31 cellular contexts compared by ENCODE assay signal in the genomic region with DNA sequence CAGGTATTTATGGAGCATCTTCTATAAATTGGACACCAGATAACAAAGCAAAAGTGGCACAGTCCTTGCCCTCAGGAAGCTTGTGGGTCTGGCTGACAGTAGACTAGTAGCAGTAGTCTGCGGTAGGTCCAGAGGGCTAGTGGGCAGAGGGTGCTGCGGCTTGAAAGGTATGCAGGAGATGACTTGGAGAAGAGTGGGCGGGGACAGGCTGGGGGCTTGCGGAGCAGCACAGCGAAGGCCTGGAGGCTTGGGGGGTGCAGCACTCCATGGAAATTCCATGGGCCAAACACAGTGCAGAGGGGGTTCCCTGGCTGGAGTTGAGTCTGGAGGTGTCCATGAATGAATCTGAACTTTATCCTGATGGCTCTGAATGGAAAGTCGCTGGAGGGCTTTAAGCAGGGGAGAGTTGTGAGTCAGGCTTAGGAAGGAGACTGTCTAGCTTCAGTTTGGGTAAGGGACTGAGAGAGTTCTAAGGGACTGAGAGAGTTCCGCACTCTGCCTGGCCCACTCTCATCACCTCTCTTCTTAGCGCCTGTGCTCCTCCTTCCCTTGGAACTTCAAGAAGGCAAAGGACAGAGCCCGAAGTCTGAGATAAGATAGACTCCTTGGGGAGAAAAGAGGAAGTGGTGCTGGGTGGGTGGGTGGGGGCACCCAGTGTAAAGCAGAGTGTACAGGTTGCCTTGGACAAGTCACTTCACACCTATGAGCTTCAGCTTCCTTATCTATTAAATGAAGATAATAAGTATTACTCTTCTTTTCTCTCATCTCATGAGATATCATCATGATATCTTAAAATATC. TPM values are rescaled to one million over a fixed set of nuclear protein-coding genes. Genes with fewer than 3 reads are reported as not detected.
A peak's percentile ranks its signal among the peaks of the same experiment; 100 is the strongest.
DNase-seq lines count a peak whose midpoint lies in the region; ATAC-seq and TF ChIP-seq lines count a peak whose summit lies in the region.
"Had no signal": no experiment of that assay in that cellular context is flagged by ENCODE, and none has a peak within 500 bp of the region (broad histone marks: within the 10 kb centered on the region; RNA-seq: fewer than 3 reads in every experiment).

No MANE protein-coding gene starts in this region.

- 81 to 89% (median 85%) methylated on average over 9 of the region's 9 CpGs for WGBS in heart left ventricle, 4 donors
- WGBS in esophagus muscularis mucosa, result 91% methylated on average over 9 of the region's 9 CpGs
- 86 to 89% methylated on average over 9 of the region's 9 CpGs for WGBS in testis, 2 donors

- TF ChIP-seq CTCF in right atrium auricular region (IDR thresholded peaks at IDR 0.05) (no peak), heart left ventricle (IDR thresholded peaks at IDR 0.05) (no peak), OCI-LY3 (IDR thresholded peaks at IDR 0.05; ENCODE audit: low read depth, low read length) (no peak), esophagus muscularis mucosa (IDR thresholded peaks at IDR 0.05) (no peak), testis (IDR thresholded peaks at IDR 0.05) (no peak)

- TF ChIP-seq EP300 in esophagus muscularis mucosa (IDR thresholded peaks at IDR 0.05), result no peak

- peak overlapping the region; percentile 4; the same call in 1 of the 2 replicates for H3K4me2 ChIP-seq in OCI-LY3 (ENCODE audit: low read length)

- peaks cover 25 to 55% of the 10 kb centered on the region in 2 donors for H3K4me1 Mint-ChIP-seq in stimulated activated naive B cell treated with anti-CD40 and anti-IgM and Interleukin-4, amounts not matched to agents 10 μg/mL and 1 μg/mL and 100 μg/mL, for 72 hours

- peaks cover 0 to 61% of the 10 kb centered on the region in 2 donors for H3K4me1 ChIP-seq in right atrium auricular region
- peaks cover 15 to 94% (median 63%) of the 10 kb centered on the region in 12 donors for H3K4me1 ChIP-seq in heart left ventricle
- H3K4me1 ChIP-seq in OCI-LY3 (ENCODE audit: low read length), result peaks cover 91% of the 10 kb centered on the region
- H3K4me1 ChIP-seq in esophagus muscularis mucosa, result peaks cover 50 to 98% (median 79%) of the 10 kb centered on the region in 4 donors
- peaks cover 7% of the 10 kb centered on the region for H3K4me1 ChIP-seq in testis
- H3K4me1 ChIP-seq: prostate gland, SJCRH30 had no signal

- H2AFZ ChIP-seq in OCI-LY3 (ENCODE audit: low read depth, low read length), result no peak overlapping the region

- peaks cover 98% of the 10 kb centered on the region for H3K79me2 ChIP-seq in OCI-LY3 (ENCODE audit: low read length)

- no peak overlapping the region for H3K4me3 ChIP-seq in right atrium auricular region
- no peak overlapping the region for H3K4me3 ChIP-seq in heart left ventricle
- no peak overlapping the region for H3K4me3 ChIP-seq in OCI-LY3 (ENCODE audit: low read length)
- H3K4me3 ChIP-seq in esophagus muscularis mucosa, result no peak overlapping the region
- H3K4me3 ChIP-seq in testis, result no peak overlapping the region
- H3K4me3 ChIP-seq: coronary artery, heart right ventricle, MG63, prostate gland, SJCRH30 had no signal

- TF ChIP-seq POLR2A in heart left ventricle (IDR thresholded peaks at IDR 0.05) (no peak), esophagus muscularis mucosa (IDR thresholded peaks at IDR 0.05; ENCODE audit: low read depth) (no peak), testis (IDR thresholded peaks at IDR 0.05) (no peak)

- peaks cover 48 to 63% of the 10 kb centered on the region in 2 donors for H3K36me3 Mint-ChIP-seq in stimulated activated naive B cell treated with anti-CD40 and anti-IgM and Interleukin-4, amounts not matched to agents 10 μg/mL and 1 μg/mL and 100 μg/mL, for 72 hours
- H3K36me3 Mint-ChIP-seq: activated naive CD8-positive, alpha-beta T cell had no signal

- H3K9me3 ChIP-seq in right atrium auricular region (no peaks in the 10 kb centered on the region), heart left ventricle (no peaks in the 10 kb centered on the region), OCI-LY3 (ENCODE audit: insufficient read depth, low read length) (0 out of 2 replicates have a peak, but pooled peaks cover 3% of the 10 kb centered on the region), esophagus muscularis mucosa (peaks cover 0 to 3% (median 0%) of the 10 kb centered on the region in 4 donors), testis (no peaks in the 10 kb centered on the region)
- H3K9me3 ChIP-seq: heart right ventricle, MG63, neutrophil, prostate gland, SJCRH30 had no signal

- peak overlapping the region; percentile 86 for H3K27ac Mint-ChIP-seq in stimulated activated naive B cell treated with anti-CD40 and anti-IgM and Interleukin-4, amounts not matched to agents 10 μg/mL and 1 μg/mL and 100 μg/mL, for 72 hours
- H3K27ac Mint-ChIP-seq: activated CD8-positive, alpha-beta T cell treated with anti-CD3 and anti-CD28 coated beads, Interleukin-2, amount 10 ng/mL, durations not matched to agents 7 days and 5 days; activated naive CD8-positive, alpha-beta T cell; activated T-helper 2 cell treated with anti-CD3 and anti-CD28 coated beads, Interferon-gamma antibody, Interleukin-2, Interleukin-4, amounts not matched to agents 10 μg/mL and 5 μg/mL and 100 μg/mL, durations not matched to agents 14 hours and 24 hours and 36 hours; type B pancreatic cell had no signal

- H3K4me3 Mint-ChIP-seq in stimulated activated naive B cell treated with anti-CD40 and anti-IgM and Interleukin-4, amounts not matched to agents 10 μg/mL and 1 μg/mL and 100 μg/mL, for 72 hours, result peak overlapping the region; percentile 29 to 53
- H3K4me3 Mint-ChIP-seq: activated CD8-positive, alpha-beta T cell treated with anti-CD3 and anti-CD28 coated beads, Interleukin-2, amount 10 ng/mL, durations not matched to agents 7 days and 5 days; activated naive CD8-positive, alpha-beta T cell; type B pancreatic cell had no signal

- peaks cover 74% of the 10 kb centered on the region for H4K20me1 ChIP-seq in OCI-LY3 (ENCODE audit: insufficient read depth, low read length)

- DNase-seq in right atrium auricular region (ENCODE audit: low spot score) (no peak), heart left ventricle (no peak), esophagus muscularis mucosa (ENCODE audit: extremely low spot score) (no peak), testis (no peak), NCI-H2081 (lab: John Stamatoyannopoulos, UW) (no peak)
- no peak for DNase-seq in stimulated activated naive B cell treated with anti-CD40 and anti-IgM and Interleukin-4, amounts not matched to agents 10 μg/mL and 1 μg/mL and 100 μg/mL, for 72 hours
- DNase-seq: activated CD4-positive, alpha-beta T cell treated with anti-CD3 and anti-CD28 coated beads for 1 hour; activated CD8-positive, alpha-beta T cell treated with anti-CD3 and anti-CD28 coated beads, Interleukin-2, amount 10 ng/mL, durations not matched to agents 7 days and 5 days; anterior cingulate cortex; DMS153; effector memory CD4-positive, alpha-beta T cell; erythroblast; foreskin fibroblast; HCEC 1CT; heart right ventricle; left cardiac atrium; MG63; NCI-H146; NCI-H2171; NCI-H510A; NK-92 treated with Interleukin-12 subunit alpha and Interleukin-12 subunit beta, amount 100 ng/mL, for 24 hours; SJCRH30; T-helper 1 cell had no signal

- H3K9ac ChIP-seq in OCI-LY3 (ENCODE audit: low read length), result no peak overlapping the region

- H3K27me3 Mint-ChIP-seq in stimulated activated naive B cell treated with anti-CD40 and anti-IgM and Interleukin-4, amounts not matched to agents 10 μg/mL and 1 μg/mL and 100 μg/mL, for 72 hours, result no peaks in the 10 kb centered on the region
- H3K27me3 Mint-ChIP-seq: activated naive CD8-positive, alpha-beta T cell; type B pancreatic cell had no signal

- H3K27me3 ChIP-seq in right atrium auricular region, result no peaks in the 10 kb centered on the region
- H3K27me3 ChIP-seq in heart left ventricle, result no peaks in the 10 kb centered on the region
- no peaks in the 10 kb centered on the region for H3K27me3 ChIP-seq in OCI-LY3 (ENCODE audit: low read depth, low read length)
- no peaks in the 10 kb centered on the region for H3K27me3 ChIP-seq in esophagus muscularis mucosa
- H3K27me3 ChIP-seq in testis, result no peaks in the 10 kb centered on the region
- H3K27me3 ChIP-seq: heart right ventricle, MG63, neutrophil, SJCRH30 had no signal

- intact Hi-C loops in heart left ventricle (cut with DNase I) (no loop called here), esophagus muscularis mucosa (cut with DNase I) (no loop called here), testis (cut with DNase I; ENCODE audit: low total_unique reads) (no loop called here)

- H3K9me3 Mint-ChIP-seq in stimulated activated naive B cell treated with anti-CD40 and anti-IgM and Interleukin-4, amounts not matched to agents 10 μg/mL and 1 μg/mL and 100 μg/mL, for 72 hours, result peaks cover 0 to 5% of the 10 kb centered on the region in 2 donors
- H3K9me3 Mint-ChIP-seq: activated T-helper 2 cell treated with anti-CD3 and anti-CD28 coated beads, Interferon-gamma antibody, Interleukin-2, Interleukin-4, amounts not matched to agents 10 μg/mL and 5 μg/mL and 100 μg/mL, durations not matched to agents 14 hours and 24 hours and 36 hours; type B pancreatic cell had no signal

- no peak for ATAC-seq in heart left ventricle
- ATAC-seq in stimulated activated naive B cell treated with anti-CD40 and anti-IgM and Interleukin-4, amounts not matched to agents 10 μg/mL and 1 μg/mL and 100 μg/mL, for 72 hours (replicated peaks), result peak; percentile 22 to 31
- ATAC-seq in GM18858 (IDR thresholded peaks at IDR 0.05; ENCODE audit: unreplicated experiment), result no peak
- ATAC-seq: activated CD8-positive, alpha-beta T cell treated with anti-CD3 and anti-CD28 coated beads, Interleukin-2, amount 10 ng/mL, durations not matched to agents 7 days and 5 days; heart right ventricle had no signal

- H3K27ac ChIP-seq in right atrium auricular region (peak overlapping the region; percentile 14 to 27), heart left ventricle (peak overlapping the region in 6 of 12 donors; percentile 6 to 92 (median 23)), OCI-LY3 (ENCODE audit: low read length) (peak overlapping the region; percentile 39), esophagus muscularis mucosa (replicated peaks in 1 of 4) (peak overlapping the region; percentile 15 to 89 (median 40)), testis (no peak overlapping the region)
- H3K27ac ChIP-seq: neutrophil, prostate gland, SJCRH30 had no signal

- H3K36me3 ChIP-seq in right atrium auricular region (peaks cover 41% of the 10 kb centered on the region), heart left ventricle (peaks cover 0 to 54% (median 32%) of the 10 kb centered on the region in 9 donors), OCI-LY3 (replicated peaks; ENCODE audit: low read depth, low read length) (peaks cover 81% of the 10 kb centered on the region), esophagus muscularis mucosa (peaks cover 11 to 45% (median 27%) of the 10 kb centered on the region in 4 donors), testis (ENCODE audit: low read depth, missing control alignments) (no peaks in the 10 kb centered on the region)
- H3K36me3 ChIP-seq: neutrophil, SJCRH30 had no signal

RNA-seq across cellular contexts. Expression of a gene that starts 8.8 kb away (rescaled TPM):
- total RNA-seq in right atrium auricular region (100 to 1,000 TPM; 237 to 268 TPM), heart left ventricle (100 to 1,000 TPM; 156 to 286 (median 200) TPM), esophagus muscularis mucosa (100 to 1,000 TPM; 305 to 398 (median 357) TPM), testis (10 to 100 TPM; 66.6 to 70.4 TPM)
- polyA plus RNA-seq in heart left ventricle (100 to 1,000 TPM; 155 to 213 TPM), testis (ENCODE audit: insufficient read depth, low read depth, low replicate concordance) (180 TPM)

Comparison
In these comparisons a context has a peak if more than half of its experiments do, and no peak if none do; other contexts are left out.
1. H3K27ac ChIP-seq: peak in right atrium auricular region (2 of 2), OCI-LY3 (single experiment) and esophagus muscularis mucosa (4 of 4); none in testis (0 of 2).
2. ATAC-seq: peak in stimulated activated naive B cell treated with anti-CD40 and anti-IgM and Interleukin-4, amounts not matched to agents 10 μg/mL and 1 μg/mL and 100 μg/mL, for 72 hours (2 of 2); none in heart left ventricle (0 of 4) and GM18858 (single experiment).